1 cellular context compared by ENCODE assay signal in the genomic region with DNA sequence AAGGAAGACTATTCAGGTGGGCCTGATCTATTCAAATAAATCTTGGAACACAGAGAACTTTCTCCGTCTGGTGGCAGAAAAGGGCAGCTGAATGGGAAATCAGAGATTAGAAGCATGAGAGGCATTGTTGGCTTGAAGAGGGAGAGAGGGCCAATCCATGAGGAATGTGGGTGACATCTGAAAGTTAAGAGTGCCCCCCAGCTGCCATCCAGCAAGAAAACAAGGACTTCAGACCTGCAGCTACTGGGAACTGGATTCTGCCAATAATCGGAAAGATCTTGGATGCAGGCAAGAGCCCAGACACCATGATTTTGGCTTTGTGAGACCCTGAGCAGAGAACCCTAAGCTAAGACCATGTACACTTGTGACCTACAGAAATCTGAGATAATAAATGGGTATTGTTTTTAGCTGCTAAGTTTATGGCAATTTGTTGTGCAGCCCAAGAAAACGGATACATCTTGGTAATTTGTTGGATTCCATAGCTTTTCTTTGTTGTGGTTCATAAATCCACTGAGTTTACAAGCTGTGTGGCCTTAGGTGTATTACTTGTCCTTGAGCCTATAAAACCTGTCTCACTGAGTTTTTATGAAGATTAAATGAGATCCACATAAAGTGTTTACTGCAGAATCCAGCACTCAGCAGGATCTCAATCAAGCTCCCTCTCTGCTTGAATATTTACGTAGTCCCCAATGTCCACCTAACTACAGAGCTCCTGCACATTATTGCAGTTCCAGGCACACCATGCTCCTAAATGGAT.
TF ChIP-seq lines count a peak whose summit lies in the region.

No MANE protein-coding gene starts in this region.

TF ChIP-seq in HCT116, 20 proteins besides CTCF, POLR2A, EP300 and RAD21 (continued from another document):
- TF ChIP-seq, protein P1, sequence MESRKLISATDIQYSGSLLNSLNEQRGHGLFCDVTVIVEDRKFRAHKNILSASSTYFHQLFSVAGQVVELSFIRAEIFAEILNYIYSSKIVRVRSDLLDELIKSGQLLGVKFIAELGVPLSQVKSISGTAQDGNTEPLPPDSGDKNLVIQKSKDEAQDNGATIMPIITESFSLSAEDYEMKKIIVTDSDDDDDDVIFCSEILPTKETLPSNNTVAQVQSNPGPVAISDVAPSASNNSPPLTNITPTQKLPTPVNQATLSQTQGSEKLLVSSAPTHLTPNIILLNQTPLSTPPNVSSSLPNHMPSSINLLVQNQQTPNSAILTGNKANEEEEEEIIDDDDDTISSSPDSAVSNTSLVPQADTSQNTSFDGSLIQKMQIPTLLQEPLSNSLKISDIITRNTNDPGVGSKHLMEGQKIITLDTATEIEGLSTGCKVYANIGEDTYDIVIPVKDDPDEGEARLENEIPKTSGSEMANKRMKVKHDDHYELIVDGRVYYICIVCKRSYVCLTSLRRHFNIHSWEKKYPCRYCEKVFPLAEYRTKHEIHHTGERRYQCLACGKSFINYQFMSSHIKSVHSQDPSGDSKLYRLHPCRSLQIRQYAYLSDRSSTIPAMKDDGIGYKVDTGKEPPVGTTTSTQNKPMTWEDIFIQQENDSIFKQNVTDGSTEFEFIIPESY (IDR thresholded peaks at IDR 0.05; ENCODE audit: extremely low read depth, insufficient replicate concordance, low read length): no peak
- TF ChIP-seq CEBPB (IDR thresholded peaks at IDR 0.05; ENCODE audit: low read depth) (no peak), CBX3 (IDR thresholded peaks at IDR 0.05; ENCODE audit: low read depth) (no peak), EZH2 (IDR thresholded peaks at IDR 0.05) (no peak)
TF ChIP-seq in HCT116: peak in this region for 0.
